1 cellular context compared by ENCODE assay signal in genomic region chr4:103018391-103019318, GRCh38.
TF ChIP-seq lines count a peak whose summit lies in the region.

No MANE protein-coding gene starts in this region.

TF ChIP-seq in GM23338, 12 proteins besides CTCF, POLR2A, EP300 and RAD21 (continued from another document):
- no peak for TF ChIP-seq ZNF462 (CRISPR knock-in tag; IDR thresholded peaks at IDR 0.05)
- TF ChIP-seq NANOG (IDR thresholded peaks at IDR 0.05; ENCODE audit: borderline replicate concordance) = no peak
- TF ChIP-seq ZNF331 (CRISPR knock-in tag; IDR thresholded peaks at IDR 0.05; ENCODE audit: low read depth) = no peak
